ENCODE assay signal across 31 cellular contexts in genomic region chr1:214977700-214978374, GRCh38.
"Had no signal": no experiment of that assay in that cellular context is flagged by ENCODE, and none has a peak within 500 bp of the region (broad histone marks: within the 10 kb centered on the region; RNA-seq: fewer than 3 reads in every experiment).

No MANE protein-coding gene starts in this region.

- H3K27me3 ChIP-seq: brain microvascular endothelial cell, foreskin keratinocyte, gastrocnemius medialis had no signal

- H3K27ac Mint-ChIP-seq: activated CD8-positive, alpha-beta T cell treated with anti-CD3 and anti-CD28 coated beads for 36 hours; activated naive CD8-positive, alpha-beta T cell; activated T-helper 17 cell treated with anti-CD3 and anti-CD28 coated beads, Interleukin-2, amount 50 U/mL, for 72 hours; dendritic cell treated with granulocyte-macrophage colony-stimulating factor and Interleukin-4, amounts not matched to agents 40 ng/mL and 50 ng/mL, for 4 days; endodermal cell; T-helper 17 cell; T-helper 2 cell treated with Interferon-gamma antibody and Interleukin-4, amounts not matched to agents 5 μg/mL and 100 μg/mL, for 36 hours; WTC11 had no signal

- DNase-seq: activated CD4-positive, alpha-beta T cell treated with anti-CD3 and anti-CD28 coated beads for 1 hour; activated CD4-positive, alpha-beta T cell treated with anti-CD3 and anti-CD28 coated beads for 48 hours; activated CD4-positive, alpha-beta T cell treated with anti-CD3 and anti-CD28 coated beads, Interleukin-2, amount 50 U/mL, for 1 hour; activated CD4-positive, alpha-beta T cell treated with anti-CD3 and anti-CD28 coated beads, Interleukin-2, amount 50 U/mL, for 48 hours; activated CD8-positive, alpha-beta memory T cell treated with anti-CD3 and anti-CD28 coated beads for 24 hours; activated CD8-positive, alpha-beta T cell treated with anti-CD3 and anti-CD28 coated beads for 36 hours; activated effector memory CD4-positive, alpha-beta T cell treated with Interleukin-2 at 50 U/mL for 16 hours; activated gamma-delta T cell treated with Interleukin-2 at 50 U/mL for 16 hours; activated naive CD4-positive, alpha-beta T cell treated with anti-CD3 and anti-CD28 coated beads, Interleukin-2, amount 50 U/mL, for 16 hours; activated naive CD4-positive, alpha-beta T cell treated with Interleukin-2 at 50 U/mL for 16 hours; activated T-cell treated with anti-CD3 and anti-CD28 coated beads, Interleukin-2, amount 50 U/mL, for 4 hours; amniotic stem cell; anterior cingulate cortex; brain microvascular endothelial cell; dorsolateral prefrontal cortex; effector memory CD4-positive, alpha-beta T cell; endodermal cell; foreskin keratinocyte; gastrocnemius medialis; glutamatergic neuron; T-helper 1 cell; T-helper 17 cell had no signal

- H3K9me3 ChIP-seq: gastrocnemius medialis had no signal

- H3K27me3 Mint-ChIP-seq: central memory CD8-positive, alpha-beta T cell; dendritic cell treated with granulocyte-macrophage colony-stimulating factor and Interleukin-4, amounts not matched to agents 40 ng/mL and 50 ng/mL, for 4 days; T-helper 17 cell had no signal

- H3K4me1 ChIP-seq: gastrocnemius medialis had no signal

- H3K27ac ChIP-seq: brain microvascular endothelial cell, coronary artery, foreskin keratinocyte, gastrocnemius medialis, VCaP had no signal

- H3K36me3 ChIP-seq: brain microvascular endothelial cell, gastrocnemius medialis had no signal

- H3K9me3 Mint-ChIP-seq: activated CD8-positive, alpha-beta T cell treated with anti-CD3 and anti-CD28 coated beads for 36 hours; activated T-cell treated with anti-CD3 and anti-CD28 coated beads, Interleukin-2, amount 50 U/mL, for 4 hours; dendritic cell treated with granulocyte-macrophage colony-stimulating factor and Interleukin-4, amounts not matched to agents 40 ng/mL and 50 ng/mL, for 4 days; endodermal cell; T-helper 2 cell treated with Interferon-gamma antibody and Interleukin-4, amounts not matched to agents 5 μg/mL and 100 μg/mL, for 36 hours; WTC11 had no signal

- H3K4me3 Mint-ChIP-seq: activated CD8-positive, alpha-beta T cell treated with anti-CD3 and anti-CD28 coated beads for 36 hours; activated naive CD8-positive, alpha-beta T cell; activated T-cell treated with anti-CD3 and anti-CD28 coated beads, Interleukin-2, amount 50 U/mL, for 4 hours; activated T-helper 17 cell treated with anti-CD3 and anti-CD28 coated beads, Interleukin-2, amount 50 U/mL, for 72 hours; central memory CD8-positive, alpha-beta T cell; dendritic cell treated with granulocyte-macrophage colony-stimulating factor and Interleukin-4, amounts not matched to agents 40 ng/mL and 50 ng/mL, for 4 days; endodermal cell; T-helper 17 cell; T-helper 2 cell treated with Interferon-gamma antibody and Interleukin-4, amounts not matched to agents 5 μg/mL and 100 μg/mL, for 36 hours; WTC11 had no signal

- ATAC-seq: activated CD8-positive, alpha-beta T cell treated with anti-CD3 and anti-CD28 coated beads for 36 hours; activated T-cell treated with anti-CD3 and anti-CD28 coated beads, Interleukin-2, amount 50 U/mL, for 4 hours; activated T-helper 17 cell treated with anti-CD3 and anti-CD28 coated beads, Interleukin-2, amount 50 U/mL, for 72 hours; esophagus mucosa; foreskin keratinocyte; gastrocnemius medialis; T-helper 17 cell had no signal

- H3K36me3 Mint-ChIP-seq: activated naive CD8-positive, alpha-beta T cell; WTC11 had no signal

- H3K4me1 Mint-ChIP-seq: activated T-helper 17 cell treated with anti-CD3 and anti-CD28 coated beads, Interleukin-2, amount 50 U/mL, for 72 hours; central memory CD8-positive, alpha-beta T cell; T-helper 17 cell had no signal

- H3K4me3 ChIP-seq: coronary artery, dorsolateral prefrontal cortex, gastrocnemius medialis had no signal
